26 cellular contexts compared by ENCODE assay signal in the genomic region with DNA sequence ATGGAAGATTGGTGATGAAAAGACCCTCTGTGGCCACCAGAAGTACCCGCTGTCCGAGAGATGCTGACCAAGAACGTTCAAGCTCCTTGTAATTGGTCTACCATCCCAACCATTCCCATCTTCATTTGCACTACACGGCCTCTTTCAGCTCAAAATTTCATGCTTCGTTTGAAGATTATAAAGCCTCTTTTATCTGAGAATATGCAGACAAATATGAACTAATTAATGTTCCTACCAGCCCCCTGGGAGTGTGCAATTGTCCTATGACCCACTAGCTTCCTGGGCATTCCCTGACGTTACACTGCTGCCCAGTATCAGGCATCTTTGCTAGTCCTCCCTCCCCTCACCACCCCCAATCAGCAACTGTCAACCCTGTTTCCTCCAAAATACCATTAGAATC.
"Had no signal": no experiment of that assay in that cellular context is flagged by ENCODE, and none has a peak within 500 bp of the region (broad histone marks: within the 10 kb centered on the region; RNA-seq: fewer than 3 reads in every experiment).

No MANE protein-coding gene starts in this region.

- DNase-seq: activated B cell treated with CpG ODN at 0.5 μM for 24 hours; activated CD4-positive, alpha-beta memory T cell treated with anti-CD3 and anti-CD28 coated beads, Interleukin-2, amount 10 ng/mL, durations not matched to agents 7 days and 5 days; activated CD4-positive, alpha-beta T cell treated with anti-CD3 and anti-CD28 coated beads for 48 hours; activated CD4-positive, alpha-beta T cell treated with anti-CD3 and anti-CD28 coated beads, Interleukin-2, amount 10 ng/mL, durations not matched to agents 7 days and 5 days; activated CD4-positive, alpha-beta T cell treated with anti-CD3 and anti-CD28 coated beads, Interleukin-2, amount 50 U/mL, for 48 hours; activated CD4-positive, CD25-positive, alpha-beta regulatory T cell treated with anti-CD3 and anti-CD28 coated beads, Interleukin-2, amount 50 U/mL, for 72 hours; activated CD8-positive, alpha-beta memory T cell treated with anti-CD3 and anti-CD28 coated beads for 24 hours; activated CD8-positive, alpha-beta memory T cell treated with anti-CD3 and anti-CD28 coated beads, Interleukin-2, amount 10 ng/mL, durations not matched to agents 7 days and 5 days; activated CD8-positive, alpha-beta memory T cell treated with anti-CD3 and anti-CD28 coated beads, Interleukin-2, amount 50 U/mL, for 48 hours; activated CD8-positive, alpha-beta T cell treated with anti-CD3 and anti-CD28 coated beads, Interleukin-2, amount 10 ng/mL, durations not matched to agents 7 days and 5 days; activated effector memory CD4-positive, alpha-beta T cell treated with anti-CD3 and anti-CD28 coated beads, Interleukin-2, amount 50 U/mL, for 16 hours; activated gamma-delta T cell treated with Interleukin-2 at 50 U/mL for 16 hours; activated naive CD4-positive, alpha-beta T cell; activated naive CD4-positive, alpha-beta T cell treated with anti-CD3 and anti-CD28 coated beads for 36 hours; activated naive CD4-positive, alpha-beta T cell treated with anti-CD3 and anti-CD28 coated beads, Interleukin-2, amount 50 U/mL, for 16 hours; activated naive CD8-positive, alpha-beta T cell treated with anti-CD3 and anti-CD28 coated beads for 36 hours; activated T-cell treated with anti-CD3 and anti-CD28 coated beads, Interleukin-2, amount 50 U/mL, for 24 hours; activated T-cell treated with anti-CD3 and anti-CD28 coated beads, Interleukin-2, amount 50 U/mL, for 72 hours; adrenal gland; amniotic stem cell; aorta; caudate nucleus; cerebellar nuclear complex; T-helper 1 cell; T-helper 2 cell; T-helper 9 cell had no signal
